Comparison of ENCODE assay signal across 8 cellular contexts in genomic region chr1:161389691-161390558, GRCh38. TPM values are rescaled to one million over a fixed set of nuclear protein-coding genes. Genes with fewer than 3 reads are reported as not detected.
DNase-seq lines count a peak whose midpoint lies in the region; ATAC-seq lines count a peak whose summit lies in the region.

No MANE protein-coding gene starts in this region.

- peak; percentile 87 for ATAC-seq in GM21390 (IDR thresholded peaks at IDR 0.05; ENCODE audit: unreplicated experiment)
- peak; percentile 94 for ATAC-seq in effector memory CD8-positive, alpha-beta T cell (replicated peaks)

- H3K4me1 Mint-ChIP-seq in effector memory CD8-positive, alpha-beta T cell (ENCODE audit: low read depth in 2 of 2), result peaks cover 8 to 13% of the 10 kb centered on the region in 2 donors

- H3K79me2 ChIP-seq in mesendoderm (ENCODE audit: control insufficient read depth, insufficient read depth, low read length), result no peaks in the 10 kb centered on the region

- no peak overlapping the region for H3K18ac ChIP-seq in mesendoderm (ENCODE audit: low read length)

- H2BK15ac ChIP-seq in mesendoderm (replicated peaks; ENCODE audit: low read depth), result no peak overlapping the region

- no peaks in the 10 kb centered on the region for H3K27me3 ChIP-seq in mesendoderm (ENCODE audit: insufficient read depth, low read length, poor library complexity)

- no peaks in the 10 kb centered on the region for H3K36me3 ChIP-seq in mesendoderm (ENCODE audit: control insufficient read depth, insufficient read depth, low read length)

- H3K9me3 Mint-ChIP-seq in effector memory CD8-positive, alpha-beta T cell, result no peaks in the 10 kb centered on the region

- peak overlapping the region; percentile 99 for H3K9ac ChIP-seq in mesendoderm (ENCODE audit: low read length)

- peak overlapping the region; percentile 100 for H3K56ac ChIP-seq in mesendoderm (ENCODE audit: low read length)

- no peak overlapping the region for H4K8ac ChIP-seq in mesendoderm (ENCODE audit: low read depth, low read length)

- H2BK120ac ChIP-seq in mesendoderm (ENCODE audit: low read depth, low read length), result no peak overlapping the region

- H3K23ac ChIP-seq in mesendoderm (ENCODE audit: low read length), result peak overlapping the region; percentile 48

- H4K5ac ChIP-seq in mesendoderm (ENCODE audit: low read length), result no peak overlapping the region

- in situ Hi-C loops in Caki2 (cut with HindIII; ENCODE audit: low pct_unique_long_range_greater_than_20kb, low sequenced_read_pairs), result loop anchor here (25.0 kb wide), 1 partner anchor 178 kb away; the partner anchor contains the start of genes APOA2, FCER1G and NDUFS2

- no peak overlapping the region for H3K4ac ChIP-seq in mesendoderm (ENCODE audit: low read depth, low read length)

- H3K27me3 Mint-ChIP-seq in effector memory CD8-positive, alpha-beta T cell, result peaks cover 0 to 15% of the 10 kb centered on the region in 2 donors

- H3K4me3 Mint-ChIP-seq in effector memory CD8-positive, alpha-beta T cell, result peak overlapping the region; percentile 82 to 87

- peak overlapping the region; percentile 82 for H2BK5ac ChIP-seq in mesendoderm (ENCODE audit: low read length)

- WGBS in mesendoderm (ENCODE audit: extremely low coverage, insufficient coverage, low lambda C conversion rate), result no CpG with 5 or more reads among the region's 79 CpGs

- no peak overlapping the region for H2AK5ac ChIP-seq in mesendoderm (ENCODE audit: low read length)

- DNase-seq in Caki2 (ENCODE audit: low read depth), result peak; percentile 88
- DNase-seq in HUDEP-2 (lab: John Stamatoyannopoulos, UW; ENCODE audit: unreplicated experiment in 76 of 76), result peak in 75 of 76 experiments; percentile 61 to 100 (median 93)
- DNase-seq in NOMO-1 treated with DMSO at 0.1 percent for 48 hours (lab: John Stamatoyannopoulos, UW; ENCODE audit: unreplicated experiment), result peak; percentile 87
- peak; percentile 76 to 95 (median 85) for DNase-seq in activated CD8-positive, alpha-beta memory T cell treated with anti-CD3 and anti-CD28 coated beads for 48 hours (ENCODE audit: low read depth in 2 of 3, low spot score in 2 of 3)
- DNase-seq in effector memory CD8-positive, alpha-beta T cell, result peak; percentile 90 to 95 (median 92)
- peak; percentile 97 for DNase-seq in mesendoderm
- DNase-seq in stimulated activated CD8-positive, alpha-beta memory T cell treated with anti-CD3 and anti-CD28 coated beads, Interleukin-12 subunit alpha, Interleukin-12 subunit beta, amount 100 ng/mL, for 24 hours (ENCODE audit: extremely low read depth), result peak; percentile 79

- peaks cover 6% of the 10 kb centered on the region for H3K36me3 Mint-ChIP-seq in effector memory CD8-positive, alpha-beta T cell (ENCODE audit: insufficient read depth)

- no peaks in the 10 kb centered on the region for H3K79me1 ChIP-seq in mesendoderm (ENCODE audit: low read length)

- peak overlapping the region; percentile 93 for H3K27ac Mint-ChIP-seq in effector memory CD8-positive, alpha-beta T cell

- H3K4me3 ChIP-seq in mesendoderm (ENCODE audit: low read length), result peak overlapping the region; percentile 94

- peak overlapping the region; percentile 96 for H3K4me2 ChIP-seq in mesendoderm (ENCODE audit: low read length)

- H3K27ac ChIP-seq in mesendoderm (ENCODE audit: low read depth, low read length), result no peak overlapping the region

- H3K4me1 ChIP-seq in mesendoderm (ENCODE audit: control insufficient read depth, low read depth, low read length), result no peaks in the 10 kb centered on the region

RNA-seq across cellular contexts. Expression of gene CFAP126, which starts 22.2 kb away (rescaled TPM):
- total RNA-seq in Caki2 (2014; rRNA removed; shearing (Covaris generic); ENCODE audit: low replicate concordance), result not detected in 2 replicates
- not detected for polyA plus RNA-seq in mesendoderm (2013, experiment 1 of 2)
- polyA plus RNA-seq in mesendoderm (2013, experiment 2 of 2), result not detected
